In the genomic region with DNA sequence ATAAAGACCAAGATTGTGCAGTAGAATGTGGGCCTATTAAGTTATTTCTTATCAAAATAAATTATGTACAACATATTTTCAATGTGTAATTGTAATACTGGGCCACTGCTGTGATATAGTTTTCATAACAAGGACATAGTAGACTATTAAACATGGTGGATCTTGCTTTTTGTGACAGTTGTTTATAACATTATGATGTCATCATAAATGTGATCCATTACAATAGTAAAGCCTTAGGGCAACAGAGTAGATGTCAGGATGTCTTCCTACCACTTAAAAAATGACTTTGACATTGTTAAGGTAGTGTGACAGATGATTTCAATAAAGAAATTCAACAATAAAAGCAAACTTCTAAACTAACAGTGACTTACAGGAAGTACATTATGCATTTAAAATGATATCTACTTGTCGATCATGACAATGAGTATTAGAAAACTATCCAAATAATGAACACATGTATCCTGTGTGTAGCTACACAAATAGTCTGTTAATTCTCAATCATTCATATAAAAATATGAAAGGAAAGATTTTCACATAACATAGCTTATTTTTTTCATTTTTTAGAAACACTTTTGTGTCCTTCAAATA, we compare ENCODE assay signal across 18 cellular contexts.
"Had no signal": no experiment of that assay in that cellular context is flagged by ENCODE, and none has a peak within 500 bp of the region (broad histone marks: within the 10 kb centered on the region; RNA-seq: fewer than 3 reads in every experiment).

No MANE protein-coding gene starts in this region.

- H3K9ac ChIP-seq: neural progenitor cell had no signal

- H3K27ac ChIP-seq: foreskin keratinocyte, left ventricle myocardium inferior, neural progenitor cell, thoracic aorta, vagina, WERI-Rb-1 had no signal

- H3K27me3 ChIP-seq: foreskin keratinocyte, neural progenitor cell, vagina had no signal

- H3K36me3 ChIP-seq: left ventricle myocardium inferior, neural progenitor cell, thoracic aorta, vagina, WERI-Rb-1 had no signal

- H3K4me3 ChIP-seq: left ventricle myocardium inferior, neural progenitor cell, thoracic aorta, vagina had no signal

- ATAC-seq: foreskin keratinocyte; naive thymus-derived CD4-positive, alpha-beta T cell had no signal

- DNase-seq: activated CD4-positive, alpha-beta T cell treated with anti-CD3 and anti-CD28 coated beads, Interleukin-2, amount 50 U/mL, for 1 hour; activated CD4-positive, CD25-positive, alpha-beta regulatory T cell treated with anti-CD3 and anti-CD28 coated beads, Interleukin-2, amount 50 U/mL, for 72 hours; activated gamma-delta T cell treated with Interleukin-2 at 50 U/mL for 16 hours; activated T-cell treated with anti-CD3 and anti-CD28 coated beads, Interleukin-2, amount 50 U/mL, for 1 hour; anterior cingulate cortex; caudate nucleus; effector memory CD4-positive, alpha-beta T cell; foreskin keratinocyte; hippocampal formation; left ventricle myocardium inferior; naive thymus-derived CD4-positive, alpha-beta T cell; retina; stimulated activated CD4-positive, alpha-beta T cell treated with anti-CD3 and anti-CD28 coated beads, Interleukin-2, amount 100 ng/mL, for 48 hours; stimulated activated naive CD4-positive, alpha-beta T cell; WERI-Rb-1 had no signal

- H3K9me3 ChIP-seq: left ventricle myocardium inferior, thoracic aorta, vagina had no signal

- H3K4me1 ChIP-seq: foreskin keratinocyte had no signal
